8 cellular contexts compared by ENCODE assay signal in the genomic region with DNA sequence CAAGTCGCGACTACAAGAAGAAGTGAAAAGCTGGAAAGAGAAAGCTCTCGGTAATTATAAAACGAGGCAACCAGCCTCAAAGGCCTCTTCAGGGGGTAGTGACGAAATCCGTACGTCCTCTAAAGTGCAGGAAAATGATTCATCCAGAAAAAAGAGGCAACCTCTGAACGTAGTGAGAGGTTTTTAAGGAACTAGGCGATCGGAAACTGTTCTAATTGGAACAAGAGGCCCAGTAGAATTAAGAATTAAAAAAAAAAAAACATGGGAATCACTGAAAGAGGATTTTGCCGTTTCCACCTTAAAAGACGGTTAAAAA. TPM values are rescaled to one million over a fixed set of nuclear protein-coding genes. Genes with fewer than 3 reads are reported as not detected.
DNase-seq lines count a peak whose midpoint lies in the region; ATAC-seq and TF ChIP-seq lines count a peak whose summit lies in the region.

No MANE protein-coding gene starts in this region.

- peaks cover 23% of the 10 kb centered on the region for H3K36me3 ChIP-seq in OCI-LY3 (replicated peaks; ENCODE audit: low read depth, low read length)

- H3K27ac ChIP-seq in OCI-LY3 (ENCODE audit: low read length) (peak overlapping the region; percentile 70), cingulate gyrus (ENCODE audit: low read depth, low read length) (peak overlapping the region; percentile 93)

- H3K36me3 Mint-ChIP-seq in mesothelial cell of epicardium, result peaks cover 13% of the 10 kb centered on the region

- no peak overlapping the region for H2AFZ ChIP-seq in OCI-LY3 (ENCODE audit: low read depth, low read length)

- TF ChIP-seq CTCF in OCI-LY3 (IDR thresholded peaks at IDR 0.05; ENCODE audit: low read depth, low read length) (no peak), mesothelial cell of epicardium (IDR thresholded peaks at IDR 0.05; ENCODE audit: unreplicated experiment) (no peak)

- H3K4me3 Mint-ChIP-seq in mesothelial cell of epicardium, result peak overlapping the region; percentile 95

- peak overlapping the region; percentile 89 for H3K4me2 ChIP-seq in OCI-LY3 (ENCODE audit: low read length)

- no peaks in the 10 kb centered on the region for H3K27me3 Mint-ChIP-seq in mesothelial cell of epicardium (ENCODE audit: low read depth)

- peaks cover 60% of the 10 kb centered on the region for H3K79me2 ChIP-seq in OCI-LY3 (ENCODE audit: low read length)

- intact Hi-C loops in left colon (cut with DNase I, micrococcal nuclease), result no loop called here

- no peaks in the 10 kb centered on the region for H3K9me3 ChIP-seq in OCI-LY3 (ENCODE audit: insufficient read depth, low read length)

- no peaks in the 10 kb centered on the region for H3K9me3 Mint-ChIP-seq in mesothelial cell of epicardium

- H3K27ac Mint-ChIP-seq in mesothelial cell of epicardium, result peak overlapping the region; percentile 98

- peaks cover 20% of the 10 kb centered on the region for H4K20me1 ChIP-seq in OCI-LY3 (ENCODE audit: insufficient read depth, low read length)

- ATAC-seq in HG03457 (IDR thresholded peaks at IDR 0.05; ENCODE audit: unreplicated experiment) (no peak), left colon (no peak)

- H3K9ac ChIP-seq in OCI-LY3 (ENCODE audit: low read length), result peak overlapping the region; percentile 99

- peaks cover 32% of the 10 kb centered on the region for H3K4me1 Mint-ChIP-seq in mesothelial cell of epicardium

- peaks cover 9% of the 10 kb centered on the region for H3K4me1 ChIP-seq in OCI-LY3 (ENCODE audit: low read length)

- peak; percentile 33 for DNase-seq in GM04504 (ENCODE audit: low read depth)
- DNase-seq in mesothelial cell of epicardium (ENCODE audit: low spot score in 2 of 2, unreplicated experiment in 2 of 2), result no peak
- no peak for DNase-seq in left colon
- DNase-seq in mucosa of gallbladder (ENCODE audit: low spot score), result no peak
- no peak for DNase-seq in HT-29 (ENCODE audit: low spot score)

- H3K27me3 ChIP-seq in OCI-LY3 (ENCODE audit: low read depth, low read length), result no peaks in the 10 kb centered on the region

- peak overlapping the region; percentile 99 for H3K4me3 ChIP-seq in OCI-LY3 (ENCODE audit: low read length)

RNA-seq across cellular contexts. Expression of gene CSNK1A1, which starts 1.0 kb away (rescaled TPM):
- total RNA-seq in mesothelial cell of epicardium (246 to 254 TPM (median 248 TPM) in 3 replicates), left colon (100 to 1,000 TPM; 202 to 229 TPM), mucosa of gallbladder (253 TPM)
- 318 and 376 TPM in 2 replicates for total RNA-seq in HT-29 (2014; rRNA removed; shearing (Covaris generic))

RNA-seq across cellular contexts. Expression of gene ARHGEF37, which starts 31.1 kb away (rescaled TPM):
- total RNA-seq in mesothelial cell of epicardium, result 9.1 to 10.1 TPM (median 10.0 TPM) in 3 replicates
- 10 to 100 TPM; 14.2 to 23.5 TPM for total RNA-seq in left colon
- 32.8 TPM for total RNA-seq in mucosa of gallbladder
- total RNA-seq in HT-29 (2014; rRNA removed; shearing (Covaris generic)), result 0.10 and 0.15 TPM in 2 replicates
